Comparison of ENCODE assay signal across 8 cellular contexts in genomic region chr16:81616321-81617020, GRCh38.
DNase-seq lines count a peak whose midpoint lies in the region; ATAC-seq and TF ChIP-seq lines count a peak whose summit lies in the region.

No MANE protein-coding gene starts in this region.

- peak; percentile 62 to 87 (median 79) for DNase-seq in CD8-positive, alpha-beta T cell
- DNase-seq in MM.1S (peak; percentile 72), NCI-H187 (lab: John Stamatoyannopoulos, UW) (no peak)
- peak; percentile 85 to 87 for DNase-seq in activated T-cell treated with anti-CD3 and anti-CD28 coated beads, Interleukin-2, amount 50 U/mL, for 72 hours

- H3F3A ChIP-seq in MM.1S (ENCODE audit: insufficient read depth, low read length) = peaks cover 13% of the 10 kb centered on the region

- H3K4me1 Mint-ChIP-seq in CD8-positive, alpha-beta T cell (ENCODE audit: low read depth) = peaks cover 16% of the 10 kb centered on the region
- H3K4me1 Mint-ChIP-seq in activated T-cell treated with anti-CD3 and anti-CD28 coated beads, Interleukin-2, amount 50 U/mL, for 72 hours (ENCODE audit: low read depth) = no peaks in the 10 kb centered on the region

- peaks cover 6% of the 10 kb centered on the region; the same call in 1 of the 2 replicates for H3K79me2 ChIP-seq in MM.1S (ENCODE audit: low read length)

- H3K27ac Mint-ChIP-seq in CD8-positive, alpha-beta T cell = peak overlapping the region; percentile 97
- H3K27ac Mint-ChIP-seq in activated T-cell treated with anti-CD3 and anti-CD28 coated beads, Interleukin-2, amount 50 U/mL, for 72 hours = peak overlapping the region; percentile 93

- intact Hi-C loops in CD8-positive, alpha-beta T cell (cut with DNase I, micrococcal nuclease) = loop anchor here (1.0 to 5.0 kb wide), 5 partner anchors 16 to 304 kb away; partner anchors contain the start of genes CMIP (in 1 of the 2) and GAN (in 1 of the 2)

- H3K4me3 Mint-ChIP-seq in CD8-positive, alpha-beta T cell = peak overlapping the region; percentile 68
- peak overlapping the region; percentile 80 to 83 for H3K4me3 Mint-ChIP-seq in activated T-cell treated with anti-CD3 and anti-CD28 coated beads, Interleukin-2, amount 50 U/mL, for 72 hours

- H3K9ac ChIP-seq in MM.1S (ENCODE audit: low read length) (peak overlapping the region; percentile 75), skeletal muscle tissue (ENCODE audit: low read depth in 1 of 3, low read length in 3 of 3) (no peak overlapping the region)

- H3K4me1 ChIP-seq in CD8-positive, alpha-beta T cell (ENCODE audit: insufficient read depth, low read length) = peaks cover 23% of the 10 kb centered on the region
- H3K4me1 ChIP-seq in MM.1S (ENCODE audit: low read length) = peaks cover 21% of the 10 kb centered on the region
- H3K4me1 ChIP-seq in gastroesophageal sphincter = peaks cover 3 to 54% (median 25%) of the 10 kb centered on the region in 3 donors
- peaks cover 31 to 41% (median 33%) of the 10 kb centered on the region in 3 donors for H3K4me1 ChIP-seq in skeletal muscle tissue (ENCODE audit: control insufficient read depth in 3 of 3, insufficient read depth in 3 of 3, low read length in 3 of 3)

- no peaks in the 10 kb centered on the region for H4K20me1 ChIP-seq in MM.1S (ENCODE audit: insufficient read depth, low read length)

- no peaks in the 10 kb centered on the region for H3K9me3 Mint-ChIP-seq in CD8-positive, alpha-beta T cell
- no peaks in the 10 kb centered on the region for H3K9me3 Mint-ChIP-seq in activated T-cell treated with anti-CD3 and anti-CD28 coated beads, Interleukin-2, amount 50 U/mL, for 72 hours

- no peaks in the 10 kb centered on the region for H3K27me3 ChIP-seq in CD8-positive, alpha-beta T cell (ENCODE audit: insufficient read depth, low read length)
- H3K27me3 ChIP-seq in MM.1S (replicated peaks; ENCODE audit: insufficient read depth, low read length) = no peaks in the 10 kb centered on the region
- no peaks in the 10 kb centered on the region for H3K27me3 ChIP-seq in gastroesophageal sphincter
- peaks cover 5 to 14% (median 5%) of the 10 kb centered on the region in 3 donors for H3K27me3 ChIP-seq in skeletal muscle tissue (ENCODE audit: control insufficient read depth in 3 of 3, insufficient read depth in 3 of 3, low read length in 3 of 3)

- peak; percentile 90 for ATAC-seq in CD8-positive, alpha-beta T cell
- ATAC-seq in GM21576 (IDR thresholded peaks at IDR 0.05; ENCODE audit: unreplicated experiment) = peak; percentile 80
- peak; percentile 97 for ATAC-seq in activated T-cell treated with anti-CD3 and anti-CD28 coated beads, Interleukin-2, amount 50 U/mL, for 72 hours (replicated peaks in 1 of 2)
- ATAC-seq in gastroesophageal sphincter = peak; percentile 57
- no peak for ATAC-seq in GM19324 (IDR thresholded peaks at IDR 0.05; ENCODE audit: low FRiP score, unreplicated experiment)

- TF ChIP-seq CTCF in CD8-positive, alpha-beta T cell (IDR thresholded peaks at IDR 0.05) = no peak
- TF ChIP-seq CTCF in MM.1S (IDR thresholded peaks at IDR 0.05; ENCODE audit: low read length) (no peak), gastroesophageal sphincter (IDR thresholded peaks at IDR 0.05) (no peak)

- POLR2A ChIA-PET in CD8-positive, alpha-beta T cell (lab: Charles Lee) = interaction anchor here (0.7 to 2.1 kb wide), 6 partner anchors 16 to 171 kb away, joined by 3 to 6 read pairs (median 4); partner anchors contain the start of gene CMIP

- no peaks in the 10 kb centered on the region for H3K9me2 ChIP-seq in MM.1S (replicated peaks; ENCODE audit: insufficient read depth, low read length)

- H3K4me3 ChIP-seq in CD8-positive, alpha-beta T cell (ENCODE audit: low read depth, low read length) = peak overlapping the region; percentile 35
- H3K4me3 ChIP-seq in MM.1S (ENCODE audit: low read length) = peak overlapping the region; percentile 23; the same call in 1 of the 2 replicates
- no peak overlapping the region for H3K4me3 ChIP-seq in gastroesophageal sphincter
- H3K4me3 ChIP-seq in skeletal muscle tissue (ENCODE audit: low read length in 3 of 3) = no peak overlapping the region

- no peaks in the 10 kb centered on the region for H3K9me3 ChIP-seq in CD8-positive, alpha-beta T cell (ENCODE audit: low read length)
- no peaks in the 10 kb centered on the region for H3K9me3 ChIP-seq in MM.1S (replicated peaks; ENCODE audit: insufficient read depth, low read length)
- H3K9me3 ChIP-seq in gastroesophageal sphincter = no peaks in the 10 kb centered on the region
- H3K9me3 ChIP-seq in skeletal muscle tissue (ENCODE audit: control insufficient read depth in 3 of 3, low read length in 3 of 3) = no peaks in the 10 kb centered on the region

- no peaks in the 10 kb centered on the region for H3K36me3 ChIP-seq in CD8-positive, alpha-beta T cell (ENCODE audit: insufficient read depth, low read length)
- H3K36me3 ChIP-seq in MM.1S (replicated peaks; ENCODE audit: insufficient read depth, low read length) (no peaks in the 10 kb centered on the region), gastroesophageal sphincter (peaks cover 0 to 18% of the 10 kb centered on the region in 2 donors), skeletal muscle tissue (ENCODE audit: control insufficient read depth in 3 of 3, insufficient read depth in 3 of 3, low read length in 3 of 3) (peaks cover 0 to under 1% (median 0%) of the 10 kb centered on the region in 3 donors)

- WGBS in gastroesophageal sphincter (ENCODE audit: low coverage in 1 of 2), 2 donors = 40 to 66% methylated on average over 3 to 13 of the region's 17 CpGs

- peaks cover 38% of the 10 kb centered on the region for H3K36me3 Mint-ChIP-seq in CD8-positive, alpha-beta T cell
- H3K36me3 Mint-ChIP-seq in activated T-cell treated with anti-CD3 and anti-CD28 coated beads, Interleukin-2, amount 50 U/mL, for 72 hours (ENCODE audit: insufficient read depth in 2 of 2) = peaks cover 0 to 5% of the 10 kb centered on the region in 2 donors

- TF ChIP-seq POLR2A in gastroesophageal sphincter (IDR thresholded peaks at IDR 0.05) = no peak

- CTCF ChIA-PET in CD8-positive, alpha-beta T cell (lab: Charles Lee) = interaction anchor here (0.8 to 1.9 kb wide), 9 partner anchors 9 to 251 kb away, joined by 3 to 7 read pairs (median 4); no protein-coding TSS in a partner anchor

- H3K4me2 ChIP-seq in MM.1S (ENCODE audit: low read depth, low read length) = peak overlapping the region; percentile 68; the same call in 1 of the 2 replicates

- peak overlapping the region; percentile 90 for H3K27ac ChIP-seq in CD8-positive, alpha-beta T cell (ENCODE audit: low read depth, low read length)
- peak overlapping the region; percentile 100 for H3K27ac ChIP-seq in MM.1S (ENCODE audit: low read length)
- peak overlapping the region in 3 of 4 donors; percentile 20 to 41 (median 21) for H3K27ac ChIP-seq in gastroesophageal sphincter
- H3K27ac ChIP-seq in skeletal muscle tissue (ENCODE audit: low read depth, low read length) = peak overlapping the region; percentile 28

- no peaks in the 10 kb centered on the region for H3K27me3 Mint-ChIP-seq in CD8-positive, alpha-beta T cell (ENCODE audit: low read depth)
- no peaks in the 10 kb centered on the region for H3K27me3 Mint-ChIP-seq in activated T-cell treated with anti-CD3 and anti-CD28 coated beads, Interleukin-2, amount 50 U/mL, for 72 hours (ENCODE audit: low read depth)

- TF ChIP-seq EP300 in gastroesophageal sphincter (IDR thresholded peaks at IDR 0.05) = no peak

- H2AFZ ChIP-seq in MM.1S (ENCODE audit: low read length) = no peak overlapping the region

Comparison
In these comparisons a context has a peak if more than half of its experiments do, and no peak if none do; other contexts are left out.
1. DNase-seq: peak in CD8-positive, alpha-beta T cell (7 of 7), MM.1S (single experiment) and activated T-cell treated with anti-CD3 and anti-CD28 coated beads, Interleukin-2, amount 50 U/mL, for 72 hours (2 of 2); none in NCI-H187 (0 of 2).
2. H3K27ac ChIP-seq: peak in every context shown above with its lines; median percentile 100 in MM.1S; 90 in CD8-positive, alpha-beta T cell; 28 in skeletal muscle tissue; 21 in gastroesophageal sphincter.
3. H3K4me3 ChIP-seq: peak in CD8-positive, alpha-beta T cell (single experiment) and MM.1S (single experiment); none in gastroesophageal sphincter (0 of 2) and skeletal muscle tissue (0 of 3).